In the genomic region with DNA sequence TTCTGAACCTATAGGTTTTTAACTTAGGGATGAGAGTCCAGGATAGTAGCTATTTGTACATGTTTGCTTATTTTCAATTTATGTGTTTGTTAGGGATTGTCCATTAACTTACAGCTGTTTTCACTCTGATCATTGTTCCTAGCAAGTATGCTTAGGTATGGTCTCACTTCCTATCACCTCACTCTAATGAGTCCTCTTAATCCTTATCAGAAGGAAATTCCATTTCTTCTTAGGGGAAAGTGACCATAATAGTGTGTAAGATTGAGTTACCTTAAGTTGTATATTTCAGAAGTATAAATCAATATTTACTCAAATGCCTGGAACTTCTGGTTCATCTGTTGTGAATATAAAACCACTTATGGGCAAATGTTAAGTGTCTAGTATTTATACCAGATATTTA, we compare ENCODE assay signal across 18 cellular contexts. TPM values are rescaled to one million over a fixed set of nuclear protein-coding genes. Genes with fewer than 3 reads are reported as not detected.
DNase-seq lines count a peak whose midpoint lies in the region; ATAC-seq and TF ChIP-seq lines count a peak whose summit lies in the region.
"Had no signal": no experiment of that assay in that cellular context is flagged by ENCODE, and none has a peak within 500 bp of the region (broad histone marks: within the 10 kb centered on the region; RNA-seq: fewer than 3 reads in every experiment).

No MANE protein-coding gene starts in this region.

- H3K9ac ChIP-seq in IMR-90 (ENCODE audit: low read depth, low read length), result no peak overlapping the region
- H3K9ac ChIP-seq in endodermal cell (ENCODE audit: extremely low read depth, low read length, poor library complexity, severe bottlenecking), result peak overlapping the region; percentile 48
- H3K9ac ChIP-seq: BLaER1 had no signal

- no peak overlapping the region for H3K4me2 ChIP-seq in IMR-90 (ENCODE audit: low read depth, low read length)
- H3K4me2 ChIP-seq: BLaER1 had no signal

- 0 out of 2 replicates have a peak overlapping the region, but pooled peaks have one; percentile 48 for H3K14ac ChIP-seq in IMR-90 (replicated peaks; ENCODE audit: low read depth, low read length)

- H2BK20ac ChIP-seq in IMR-90 (ENCODE audit: low read depth, low read length), result no peak overlapping the region

- DNase-seq in DMS53 (lab: John Stamatoyannopoulos, UW), result peak; percentile 20
- DNase-seq in IMR-90, result no peak
- DNase-seq in endodermal cell, result no peak
- DNase-seq in mesothelial cell of epicardium (ENCODE audit: low spot score in 2 of 2, unreplicated experiment in 2 of 2), result no peak
- no peak for DNase-seq in MG63
- no peak for DNase-seq in immature natural killer cell
- DNase-seq in adrenal gland, result no peak
- DNase-seq: Calu3; CD8-positive, alpha-beta T cell; DMS79; MV-4-11; NCI-H1694 treated with DMSO at 0.1 percent for 48 hours; NCI-H2107; NCI-H510A; NCI-H748 treated with DMSO at 0.1 percent for 48 hours had no signal

- no peak overlapping the region for H2AK9ac ChIP-seq in IMR-90 (replicated peaks; ENCODE audit: low read depth, low read length, poor library complexity)

- H3K27ac ChIP-seq in IMR-90 (ENCODE audit: insufficient read depth, low read length) (no peak overlapping the region; the same call in 1 of the 2 replicates), endodermal cell (ENCODE audit: low read depth, low read length) (no peak overlapping the region), adrenal gland (no peak overlapping the region)
- H3K27ac ChIP-seq: BLaER1 had no signal

- no peak overlapping the region for H4K5ac ChIP-seq in IMR-90 (ENCODE audit: low read depth, low read length)

- peak overlapping the region; percentile 97 for H3K27ac Mint-ChIP-seq in endodermal cell
- peak overlapping the region; percentile 92 for H3K27ac Mint-ChIP-seq in mesothelial cell of epicardium
- H3K27ac Mint-ChIP-seq in immature natural killer cell, result no peak overlapping the region
- H3K27ac Mint-ChIP-seq: CD8-positive, alpha-beta T cell had no signal

- CTCF ChIA-PET in IMR-90 (lab: Yijun Ruan, JAX), result no interaction called here

- dilution Hi-C loops in IMR-90 (cut with HindIII; ENCODE audit: low sequenced_read_pairs, unreplicated experiment), result no loop called here

- H2AFZ ChIP-seq in IMR-90 (replicated peaks; ENCODE audit: low read length, poor library complexity), result no peak overlapping the region

- H3K27me3 Mint-ChIP-seq in endodermal cell (ENCODE audit: insufficient read depth) (no peaks in the 10 kb centered on the region), mesothelial cell of epicardium (ENCODE audit: low read depth) (no peaks in the 10 kb centered on the region), immature natural killer cell (ENCODE audit: low read depth in 3 of 3) (no peaks in the 10 kb centered on the region)

- H4K20me1 ChIP-seq in IMR-90 (ENCODE audit: insufficient read depth, low read length), result peaks cover 7% of the 10 kb centered on the region; the same call in 1 of the 2 replicates

- H3K36me3 ChIP-seq in IMR-90 (ENCODE audit: control insufficient read depth, insufficient read depth, low read length), result peaks cover 3% of the 10 kb centered on the region
- H3K36me3 ChIP-seq in endodermal cell (ENCODE audit: control insufficient read depth, insufficient read depth, low read length), result peaks cover 18% of the 10 kb centered on the region
- H3K36me3 ChIP-seq in MG63, result peaks cover 11% of the 10 kb centered on the region
- no peaks in the 10 kb centered on the region for H3K36me3 ChIP-seq in adrenal gland (replicated peaks in 1 of 2)

- H3K27me3 ChIP-seq in IMR-90 (ENCODE audit: control insufficient read depth, insufficient read depth, low read length) (no peaks in the 10 kb centered on the region), endodermal cell (ENCODE audit: control insufficient read depth, insufficient read depth, low read length, poor library complexity, severe bottlenecking) (no peaks in the 10 kb centered on the region), MG63 (no peaks in the 10 kb centered on the region), adrenal gland (no peaks in the 10 kb centered on the region)
- H3K27me3 ChIP-seq: BLaER1 had no signal

- no peak for TF ChIP-seq RAD21 in IMR-90 (IDR thresholded peaks at IDR 0.05; ENCODE audit: low read length)

- intact Hi-C loops in IMR-90 (cut with micrococcal nuclease), result no loop called here
- intact Hi-C loops in adrenal gland (cut with DNase I), result no loop called here

- H3K4me3 Mint-ChIP-seq in endodermal cell (no peak overlapping the region), mesothelial cell of epicardium (no peak overlapping the region), immature natural killer cell (no peak overlapping the region)
- H3K4me3 Mint-ChIP-seq: CD8-positive, alpha-beta T cell had no signal

- H3K4me3 ChIP-seq in IMR-90 (ENCODE audit: insufficient read depth, low read depth, low read length) (no peak overlapping the region), endodermal cell (ENCODE audit: low read length) (peak overlapping the region; percentile 59), MG63 (no peak overlapping the region), adrenal gland (no peak overlapping the region)
- H3K4me3 ChIP-seq: BLaER1 had no signal

- H3K4me1 Mint-ChIP-seq in endodermal cell, result peaks cover 17% of the 10 kb centered on the region
- peaks cover 12% of the 10 kb centered on the region for H3K4me1 Mint-ChIP-seq in mesothelial cell of epicardium
- H3K4me1 Mint-ChIP-seq in immature natural killer cell, result peaks cover 49 to 88% of the 10 kb centered on the region in 2 donors

- POLR2A ChIA-PET in IMR-90 (lab: Charles Lee; ENCODE audit: unreplicated experiment), result no interaction called here

- TF ChIP-seq POLR2A in IMR-90 (IDR thresholded peaks at IDR 0.05; ENCODE audit: low read depth, low read length) (no peak), adrenal gland (IDR thresholded peaks at IDR 0.05) (no peak)

- H3K56ac ChIP-seq in IMR-90 (ENCODE audit: extremely low read depth, insufficient read depth, low read length), result no peak overlapping the region

- no peak overlapping the region for H3K4ac ChIP-seq in IMR-90 (ENCODE audit: low read depth, low read length)

- H2BK120ac ChIP-seq in IMR-90 (ENCODE audit: low read depth, low read length), result no peak overlapping the region

- in situ Hi-C loops in IMR-90 (cut with MboI; ENCODE audit: low sequenced_read_pairs), result no loop called here

- H3K23ac ChIP-seq in IMR-90 (ENCODE audit: low read depth, low read length), result peak overlapping the region; percentile 45; the same call in 1 of the 2 replicates

- no peak for TF ChIP-seq CTCF in IMR-90 (conservative IDR thresholded peaks at IDR 0.05; ENCODE audit: low read depth, low read length)
- TF ChIP-seq CTCF in endodermal cell (conservative IDR thresholded peaks at IDR 0.05), result no peak
- no peak for TF ChIP-seq CTCF in mesothelial cell of epicardium (IDR thresholded peaks at IDR 0.05; ENCODE audit: unreplicated experiment)
- no peak for TF ChIP-seq CTCF in adrenal gland (IDR thresholded peaks at IDR 0.05)

- ATAC-seq in IMR-90 (ENCODE audit: low read depth) (no peak), HG02678 (IDR thresholded peaks at IDR 0.05; ENCODE audit: unreplicated experiment) (no peak)
- ATAC-seq: CD8-positive, alpha-beta T cell; Right ventricle myocardium inferior had no signal

- H2BK15ac ChIP-seq in IMR-90 (ENCODE audit: low read depth, low read length), result no peak overlapping the region

- peaks cover 25 to 42% of the 10 kb centered on the region in 2 experiments for H3K79me1 ChIP-seq in IMR-90 (ENCODE audit: low read depth in 1 of 2, low read length in 2 of 2)

- no peak overlapping the region for H4K91ac ChIP-seq in IMR-90 (ENCODE audit: insufficient read depth, low read depth, low read length)

- H2AK5ac ChIP-seq in IMR-90 (ENCODE audit: low read depth, low read length), result no peak overlapping the region

- H3K9me3 Mint-ChIP-seq in endodermal cell (peaks cover 18% of the 10 kb centered on the region), mesothelial cell of epicardium (peaks cover 18% of the 10 kb centered on the region), immature natural killer cell (no peaks in the 10 kb centered on the region)

- H3K4me1 ChIP-seq in IMR-90 (ENCODE audit: control insufficient read depth, insufficient read depth, low read length) (peaks cover 3% of the 10 kb centered on the region), endodermal cell (ENCODE audit: control insufficient read depth, insufficient read depth, low read length) (peaks cover 10% of the 10 kb centered on the region), adrenal gland (replicated peaks in 1 of 2) (peaks cover 0 to 9% of the 10 kb centered on the region in 2 donors)

- H3K36me3 Mint-ChIP-seq in endodermal cell (ENCODE audit: low read depth), result peaks cover 27% of the 10 kb centered on the region
- peaks cover 37% of the 10 kb centered on the region for H3K36me3 Mint-ChIP-seq in mesothelial cell of epicardium
- H3K36me3 Mint-ChIP-seq in immature natural killer cell, result peaks cover 13 to 15% (median 13%) of the 10 kb centered on the region in 3 donors

- H4K8ac ChIP-seq in IMR-90 (ENCODE audit: low read depth in 2 of 2, low read length in 2 of 2), result no peak overlapping the region

- H2BK5ac ChIP-seq in IMR-90 (ENCODE audit: low read depth, low read length, poor library complexity, severe bottlenecking), result no peak overlapping the region

- H3K9me3 ChIP-seq in IMR-90 (ENCODE audit: control insufficient read depth, insufficient read depth, low read length) (no peaks in the 10 kb centered on the region), endodermal cell (ENCODE audit: control insufficient read depth, low read length) (peaks cover 18% of the 10 kb centered on the region), MG63 (no peaks in the 10 kb centered on the region), adrenal gland (replicated peaks in 1 of 3) (no peaks in the 10 kb centered on the region)

- H3K9me1 ChIP-seq in IMR-90 (ENCODE audit: insufficient read depth, low read length), result no peaks in the 10 kb centered on the region

- BruUV-seq in IMR-90 (replicated peaks; lab: Mats Ljungman, UMichigan), result no TSS peak

- no peak overlapping the region for H3K18ac ChIP-seq in IMR-90 (ENCODE audit: low read depth, low read length)

TF ChIP-seq in IMR-90, 13 proteins besides CTCF, POLR2A, EP300 and RAD21 (continues in another document):
- TF ChIP-seq CEBPB (IDR thresholded peaks at IDR 0.05; ENCODE audit: low read depth, low read length) (no peak), SMC3 (IDR thresholded peaks at IDR 0.05; ENCODE audit: low read depth, low read length) (no peak), RFX5 (IDR thresholded peaks at IDR 0.05; ENCODE audit: low read depth, low read length) (no peak)

RNA-seq across cellular contexts. Expression of a gene that starts 53.0 kb away (rescaled TPM):
- total RNA-seq in IMR-90 (2012; rRNA removed) (41.1 and 63.6 TPM in 2 replicates), endodermal cell (10 to 100 TPM; 38.0 to 40.1 TPM), mesothelial cell of epicardium (68.2 to 71.1 TPM (median 69.2 TPM) in 3 replicates), adrenal gland (10 to 100 TPM; 23.3 to 60.0 (median 38.8) TPM)
- polyA plus RNA-seq in IMR-90 (2012; rRNA removed) (20.0 and 20.9 TPM in 2 replicates), immature natural killer cell (100 to 1,000 TPM in 2 of 3 donors, 10 to 100 TPM in 1; 84.1 to 138 (median 112) TPM), adrenal gland (10 to 100 TPM; 12.7 to 39.2 (median 32.9) TPM)
- polyA plus RNA-seq in IMR-90 (2012; cell fraction: cytosol; rRNA removed), result 5.2 and 5.8 TPM in 2 replicates
- polyA plus RNA-seq in IMR-90 (2012; cell fraction: nucleus; rRNA removed; ENCODE audit: low replicate concordance), result 34.5 and 61.9 TPM in 2 replicates
- 50.4 TPM for polyA plus RNA-seq in endodermal cell (2013, experiment 1 of 2)
- 42.8 TPM for polyA plus RNA-seq in endodermal cell (2013, experiment 2 of 2)
- 7.6 and 30.4 TPM in 2 replicates for total RNA-seq in MG63 (2014; rRNA removed; shearing (Covaris generic); ENCODE audit: low replicate concordance)

Comparison
In these comparisons a context has a peak if more than half of its experiments do, and no peak if none do; other contexts are left out.
1. H3K27ac Mint-ChIP-seq: peak in endodermal cell (single experiment) and mesothelial cell of epicardium (single experiment); none in immature natural killer cell (0 of 6).